Comparison of ENCODE assay signal across 3 cellular contexts in the genomic region with DNA sequence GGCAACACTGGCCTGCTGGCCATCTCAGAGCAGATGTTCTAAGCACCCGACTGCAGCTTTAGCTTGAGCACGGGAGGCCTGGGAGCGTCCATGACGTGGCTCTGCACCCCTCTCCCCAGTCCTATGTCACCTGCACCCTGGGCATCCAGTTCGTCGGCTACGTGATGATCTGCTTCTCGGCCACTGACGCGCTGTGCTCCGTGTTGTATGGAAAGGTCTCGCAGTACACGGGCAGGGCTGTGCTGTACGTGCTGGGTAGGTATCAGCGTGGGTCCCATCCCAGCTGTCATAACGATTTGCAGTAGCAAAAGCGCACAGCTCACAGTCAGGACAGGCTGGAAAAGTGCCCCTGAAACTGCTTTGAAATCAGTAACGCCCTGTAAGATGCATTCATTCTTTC.
TF ChIP-seq lines count a peak whose summit lies in the region.

No MANE protein-coding gene starts in this region.

TF ChIP-seq in SK-N-SH, 30 proteins besides CTCF, POLR2A, EP300 and RAD21 (continues in another document):
- TF ChIP-seq USF2 (IDR thresholded peaks at IDR 0.05; ENCODE audit: borderline replicate concordance, low read depth, low read length) (no peak), MXI1 (IDR thresholded peaks at IDR 0.05; ENCODE audit: low read depth, low read length) (no peak), CHD2 (IDR thresholded peaks at IDR 0.05; ENCODE audit: low read length, partially characterized antibody) (no peak), GATA2 (CRISPR knock-in tag; IDR thresholded peaks at IDR 0.05) (no peak), RXRA (IDR thresholded peaks at IDR 0.05; ENCODE audit: borderline replicate concordance, low read depth) (no peak), SIN3A (IDR thresholded peaks at IDR 0.05; ENCODE audit: borderline replicate concordance, low read depth, low read length) (no peak), FOSL2 (IDR thresholded peaks at IDR 0.05; ENCODE audit: borderline replicate concordance, low read depth) (no peak), MAX (IDR thresholded peaks at IDR 0.05; ENCODE audit: low read depth) (no peak), FOXJ3 (CRISPR knock-in tag; IDR thresholded peaks at IDR 0.05) (no peak), RCOR1 (IDR thresholded peaks at IDR 0.05; ENCODE audit: low read length) (no peak), MEF2A (IDR thresholded peaks at IDR 0.05; ENCODE audit: borderline replicate concordance, low read depth) (no peak), FOXM1 (IDR thresholded peaks at IDR 0.05; ENCODE audit: low read depth) (no peak), NRF1 (IDR thresholded peaks at IDR 0.05; ENCODE audit: low read depth, low read length) (no peak), EZH2phosphoT487 (IDR thresholded peaks at IDR 0.05; ENCODE audit: borderline replicate concordance, low read depth) (no peak), JUND (IDR thresholded peaks at IDR 0.05) (no peak), TAF1 (IDR thresholded peaks at IDR 0.05; ENCODE audit: borderline replicate concordance, low read depth, low read length) (no peak)
- TF ChIP-seq, protein P1, sequence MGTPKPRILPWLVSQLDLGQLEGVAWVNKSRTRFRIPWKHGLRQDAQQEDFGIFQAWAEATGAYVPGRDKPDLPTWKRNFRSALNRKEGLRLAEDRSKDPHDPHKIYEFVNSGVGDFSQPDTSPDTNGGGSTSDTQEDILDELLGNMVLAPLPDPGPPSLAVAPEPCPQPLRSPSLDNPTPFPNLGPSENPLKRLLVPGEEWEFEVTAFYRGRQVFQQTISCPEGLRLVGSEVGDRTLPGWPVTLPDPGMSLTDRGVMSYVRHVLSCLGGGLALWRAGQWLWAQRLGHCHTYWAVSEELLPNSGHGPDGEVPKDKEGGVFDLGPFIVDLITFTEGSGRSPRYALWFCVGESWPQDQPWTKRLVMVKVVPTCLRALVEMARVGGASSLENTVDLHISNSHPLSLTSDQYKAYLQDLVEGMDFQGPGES (IDR thresholded peaks at IDR 0.05; ENCODE audit: low read depth, low read length) = no peak

TF ChIP-seq in SK-N-SH treated with all-trans-retinoic acid at 6 μM for 48 hours, 23 proteins besides CTCF, POLR2A, EP300 and RAD21 (continues in another document):
- no peak for TF ChIP-seq TCF4 (CRISPR knock-in tag; IDR thresholded peaks at IDR 0.05; ENCODE audit: borderline replicate concordance)
- no peak for TF ChIP-seq GLIS3 (CRISPR knock-in tag; IDR thresholded peaks at IDR 0.05)
- TF ChIP-seq, protein P2, sequence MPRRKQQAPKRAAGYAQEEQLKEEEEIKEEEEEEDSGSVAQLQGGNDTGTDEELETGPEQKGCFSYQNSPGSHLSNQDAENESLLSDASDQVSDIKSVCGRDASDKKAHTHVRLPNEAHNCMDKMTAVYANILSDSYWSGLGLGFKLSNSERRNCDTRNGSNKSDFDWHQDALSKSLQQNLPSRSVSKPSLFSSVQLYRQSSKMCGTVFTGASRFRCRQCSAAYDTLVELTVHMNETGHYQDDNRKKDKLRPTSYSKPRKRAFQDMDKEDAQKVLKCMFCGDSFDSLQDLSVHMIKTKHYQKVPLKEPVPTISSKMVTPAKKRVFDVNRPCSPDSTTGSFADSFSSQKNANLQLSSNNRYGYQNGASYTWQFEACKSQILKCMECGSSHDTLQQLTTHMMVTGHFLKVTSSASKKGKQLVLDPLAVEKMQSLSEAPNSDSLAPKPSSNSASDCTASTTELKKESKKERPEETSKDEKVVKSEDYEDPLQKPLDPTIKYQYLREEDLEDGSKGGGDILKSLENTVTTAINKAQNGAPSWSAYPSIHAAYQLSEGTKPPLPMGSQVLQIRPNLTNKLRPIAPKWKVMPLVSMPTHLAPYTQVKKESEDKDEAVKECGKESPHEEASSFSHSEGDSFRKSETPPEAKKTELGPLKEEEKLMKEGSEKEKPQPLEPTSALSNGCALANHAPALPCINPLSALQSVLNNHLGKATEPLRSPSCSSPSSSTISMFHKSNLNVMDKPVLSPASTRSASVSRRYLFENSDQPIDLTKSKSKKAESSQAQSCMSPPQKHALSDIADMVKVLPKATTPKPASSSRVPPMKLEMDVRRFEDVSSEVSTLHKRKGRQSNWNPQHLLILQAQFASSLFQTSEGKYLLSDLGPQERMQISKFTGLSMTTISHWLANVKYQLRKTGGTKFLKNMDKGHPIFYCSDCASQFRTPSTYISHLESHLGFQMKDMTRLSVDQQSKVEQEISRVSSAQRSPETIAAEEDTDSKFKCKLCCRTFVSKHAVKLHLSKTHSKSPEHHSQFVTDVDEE (CRISPR knock-in tag; IDR thresholded peaks at IDR 0.05) = no peak
- TF ChIP-seq, protein P3, sequence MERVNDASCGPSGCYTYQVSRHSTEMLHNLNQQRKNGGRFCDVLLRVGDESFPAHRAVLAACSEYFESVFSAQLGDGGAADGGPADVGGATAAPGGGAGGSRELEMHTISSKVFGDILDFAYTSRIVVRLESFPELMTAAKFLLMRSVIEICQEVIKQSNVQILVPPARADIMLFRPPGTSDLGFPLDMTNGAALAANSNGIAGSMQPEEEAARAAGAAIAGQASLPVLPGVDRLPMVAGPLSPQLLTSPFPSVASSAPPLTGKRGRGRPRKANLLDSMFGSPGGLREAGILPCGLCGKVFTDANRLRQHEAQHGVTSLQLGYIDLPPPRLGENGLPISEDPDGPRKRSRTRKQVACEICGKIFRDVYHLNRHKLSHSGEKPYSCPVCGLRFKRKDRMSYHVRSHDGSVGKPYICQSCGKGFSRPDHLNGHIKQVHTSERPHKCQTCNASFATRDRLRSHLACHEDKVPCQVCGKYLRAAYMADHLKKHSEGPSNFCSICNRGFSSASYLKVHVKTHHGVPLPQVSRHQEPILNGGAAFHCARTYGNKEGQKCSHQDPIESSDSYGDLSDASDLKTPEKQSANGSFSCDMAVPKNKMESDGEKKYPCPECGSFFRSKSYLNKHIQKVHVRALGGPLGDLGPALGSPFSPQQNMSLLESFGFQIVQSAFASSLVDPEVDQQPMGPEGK (CRISPR knock-in tag; IDR thresholded peaks at IDR 0.05; ENCODE audit: borderline replicate concordance) = no peak
- no peak for TF ChIP-seq OSR1 (CRISPR knock-in tag; IDR thresholded peaks at IDR 0.05)
- TF ChIP-seq, protein P4, sequence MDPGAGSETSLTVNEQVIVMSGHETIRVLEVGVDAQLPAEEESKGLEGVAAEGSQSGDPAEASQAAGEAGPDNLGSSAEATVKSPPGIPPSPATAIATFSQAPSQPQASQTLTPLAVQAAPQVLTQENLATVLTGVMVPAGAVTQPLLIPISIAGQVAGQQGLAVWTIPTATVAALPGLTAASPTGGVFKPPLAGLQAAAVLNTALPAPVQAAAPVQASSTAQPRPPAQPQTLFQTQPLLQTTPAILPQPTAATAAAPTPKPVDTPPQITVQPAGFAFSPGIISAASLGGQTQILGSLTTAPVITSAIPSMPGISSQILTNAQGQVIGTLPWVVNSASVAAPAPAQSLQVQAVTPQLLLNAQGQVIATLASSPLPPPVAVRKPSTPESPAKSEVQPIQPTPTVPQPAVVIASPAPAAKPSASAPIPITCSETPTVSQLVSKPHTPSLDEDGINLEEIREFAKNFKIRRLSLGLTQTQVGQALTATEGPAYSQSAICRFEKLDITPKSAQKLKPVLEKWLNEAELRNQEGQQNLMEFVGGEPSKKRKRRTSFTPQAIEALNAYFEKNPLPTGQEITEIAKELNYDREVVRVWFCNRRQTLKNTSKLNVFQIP (CRISPR knock-in tag; IDR thresholded peaks at IDR 0.05; ENCODE audit: borderline replicate concordance, low read depth) = no peak
- TF ChIP-seq, protein P5, sequence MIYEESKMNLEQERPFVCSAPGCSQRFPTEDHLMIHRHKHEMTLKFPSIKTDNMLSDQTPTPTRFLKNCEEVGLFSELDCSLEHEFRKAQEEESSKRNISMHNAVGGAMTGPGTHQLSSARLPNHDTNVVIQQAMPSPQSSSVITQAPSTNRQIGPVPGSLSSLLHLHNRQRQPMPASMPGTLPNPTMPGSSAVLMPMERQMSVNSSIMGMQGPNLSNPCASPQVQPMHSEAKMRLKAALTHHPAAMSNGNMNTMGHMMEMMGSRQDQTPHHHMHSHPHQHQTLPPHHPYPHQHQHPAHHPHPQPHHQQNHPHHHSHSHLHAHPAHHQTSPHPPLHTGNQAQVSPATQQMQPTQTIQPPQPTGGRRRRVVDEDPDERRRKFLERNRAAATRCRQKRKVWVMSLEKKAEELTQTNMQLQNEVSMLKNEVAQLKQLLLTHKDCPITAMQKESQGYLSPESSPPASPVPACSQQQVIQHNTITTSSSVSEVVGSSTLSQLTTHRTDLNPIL (CRISPR knock-in tag; IDR thresholded peaks at IDR 0.05; ENCODE audit: low read depth) = no peak
- TF ChIP-seq CSRNP3 (CRISPR knock-in tag; IDR thresholded peaks at IDR 0.05) = no peak

TF ChIP-seq in H1, 55 proteins besides CTCF, POLR2A, EP300 and RAD21:
- TF ChIP-seq KDM1A (IDR thresholded peaks at IDR 0.05; ENCODE audit: borderline replicate concordance, low read length) = no peak
- no peak for TF ChIP-seq SIN3A (conservative IDR thresholded peaks at IDR 0.05 in 1 of 2, IDR thresholded peaks at IDR 0.05 in 1 of 2; ENCODE audit: low read depth in 1 of 2, low read length in 2 of 2)
- TF ChIP-seq NANOG (IDR thresholded peaks at IDR 0.05; ENCODE audit: insufficient read depth, low read depth, low read length, poor library complexity, severe bottlenecking) = no peak
- TF ChIP-seq CHD2 (IDR thresholded peaks at IDR 0.05; ENCODE audit: low read length) = no peak
